In genomic region chr13:44448373-44448772, GRCh38 we compare ENCODE assay signal across 19 cellular contexts.
"Had no signal": no experiment of that assay in that cellular context is flagged by ENCODE, and none has a peak within 500 bp of the region (broad histone marks: within the 10 kb centered on the region; RNA-seq: fewer than 3 reads in every experiment).

No MANE protein-coding gene starts in this region.

- H3K27me3 ChIP-seq: ascending aorta, brain microvascular endothelial cell, gastroesophageal sphincter, left lung, spleen, testis, uterus had no signal

- ATAC-seq: gastroesophageal sphincter, left lung, SK-N-SH treated with all-trans-retinoic acid at 6 μM for 48 hours, WTC11 had no signal

- H3K4me3 ChIP-seq: ascending aorta, gastroesophageal sphincter, left lung, lung, spleen, testis, uterus had no signal

- H3K36me3 ChIP-seq: ascending aorta, brain microvascular endothelial cell, gastroesophageal sphincter, left lung, spleen had no signal

- H3K4me1 ChIP-seq: ascending aorta, left lung, spleen, testis, uterus had no signal

- H3K27ac ChIP-seq: ascending aorta, brain microvascular endothelial cell, epithelial cell of prostate, gastroesophageal sphincter, left lung, spleen, testis, uterus had no signal

- H3K9me3 ChIP-seq: ascending aorta, gastroesophageal sphincter, left lung, spleen, testis, uterus had no signal

- DNase-seq: activated CD4-positive, alpha-beta T cell treated with anti-CD3 and anti-CD28 coated beads, Interleukin-2, amount 50 U/mL, for 4 hours; activated effector memory CD4-positive, alpha-beta T cell treated with Interleukin-2 at 50 U/mL for 16 hours; activated naive CD4-positive, alpha-beta T cell treated with Interleukin-2 at 50 U/mL for 16 hours; brain microvascular endothelial cell; hippocampal formation; kidney; left lung; spleen; stimulated activated naive CD4-positive, alpha-beta T cell; T-helper 2 cell; testis; trophoblast cell; uterus had no signal
